Comparison of ENCODE assay signal across 10 cellular contexts in the genomic region with DNA sequence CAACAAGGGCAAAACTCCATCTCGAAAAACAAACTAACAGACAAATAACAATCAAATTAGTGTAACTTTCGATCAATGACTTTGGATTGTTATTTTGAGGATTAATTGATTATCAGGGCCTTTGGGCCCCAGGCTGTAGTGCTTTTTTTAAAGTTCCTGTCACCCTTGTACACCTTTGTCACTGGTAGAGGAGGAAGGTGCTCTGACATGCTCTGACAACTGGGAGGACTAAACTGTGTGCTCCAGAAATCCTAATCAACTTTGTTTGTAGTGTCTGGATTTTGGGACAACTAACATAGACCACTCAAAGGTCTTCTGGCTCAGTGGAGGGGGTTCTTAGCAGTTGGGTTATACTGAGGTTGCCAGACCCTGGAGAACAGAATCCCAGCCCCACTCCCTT. TPM values are rescaled to one million over a fixed set of nuclear protein-coding genes. Genes with fewer than 3 reads are reported as not detected.
DNase-seq lines count a peak whose midpoint lies in the region; ATAC-seq and TF ChIP-seq lines count a peak whose summit lies in the region.
"Had no signal": no experiment of that assay in that cellular context is flagged by ENCODE, and none has a peak within 500 bp of the region (broad histone marks: within the 10 kb centered on the region; RNA-seq: fewer than 3 reads in every experiment).

No MANE protein-coding gene starts in this region.

- peak overlapping the region; percentile 25 to 70 (median 64) for H3K27ac Mint-ChIP-seq in naive B cell

- H3K27me3 ChIP-seq in AG04450 (ENCODE audit: control insufficient read depth, insufficient read depth, low read length) (no peaks in the 10 kb centered on the region), colonic mucosa (no peaks in the 10 kb centered on the region)

- TF ChIP-seq CTCF in AG04450 (IDR thresholded peaks at IDR 0.05; ENCODE audit: low read depth, low read length) (no peak), colonic mucosa (IDR thresholded peaks at IDR 0.05) (no peak)

- peaks cover 18 to 26% (median 21%) of the 10 kb centered on the region in 3 donors for H3K4me1 Mint-ChIP-seq in naive B cell

- intact Hi-C loops in colonic mucosa (cut with DNase I) = no loop called here

- H3K9me3 Mint-ChIP-seq in naive B cell = no peaks in the 10 kb centered on the region

- H3K4me3 Mint-ChIP-seq in naive B cell = peak overlapping the region; percentile 91 to 98 (median 96)

- H3K9ac ChIP-seq in colonic mucosa (ENCODE audit: low read depth in 2 of 2, low read length in 2 of 2) = peak overlapping the region in 1 of 2 donors; percentile 87

- CTCF ChIA-PET in AG04450 (lab: Charles Lee) = no interaction called here

- H3K27me3 Mint-ChIP-seq in naive B cell = no peaks in the 10 kb centered on the region

- POLR2A ChIA-PET in AG04450 (lab: Yijun Ruan, JAX) = no interaction called here

- H3K4me1 ChIP-seq in colonic mucosa = peaks cover 8% of the 10 kb centered on the region
- H3K4me1 ChIP-seq: prostate gland had no signal

- H3K9me3 ChIP-seq in AG04450 (ENCODE audit: control insufficient read depth, insufficient read depth, low read length) (no peaks in the 10 kb centered on the region; the same call in 1 of the 2 replicates), colonic mucosa (no peaks in the 10 kb centered on the region)
- H3K9me3 ChIP-seq: prostate gland had no signal

- H3K4me3 ChIP-seq in AG04450 (ENCODE audit: low read depth, low read length) (peak overlapping the region; percentile 94), colonic mucosa (peak overlapping the region; percentile 92)
- peak overlapping the region; percentile 85 for H3K4me3 ChIP-seq in Jurkat, Clone E6-1 (ENCODE audit: low read length)

- H3K27ac ChIP-seq in AG04450 (ENCODE audit: low read depth, low read length) (no peak overlapping the region), colonic mucosa (peak overlapping the region; percentile 96)

- no peaks in the 10 kb centered on the region for H3K36me3 Mint-ChIP-seq in naive B cell

- H3K36me3 ChIP-seq in colonic mucosa = no peaks in the 10 kb centered on the region
- H3K36me3 ChIP-seq: prostate gland had no signal

- ATAC-seq in naive B cell (ENCODE audit: low read depth in 2 of 2) = no peak
- no peak for ATAC-seq in GM18517 (IDR thresholded peaks at IDR 0.05; ENCODE audit: unreplicated experiment)

- DNase-seq in AG04450 (ENCODE audit: low read depth, low spot score) (no peak), colonic mucosa (no peak), naive B cell (no peak), NCI-H82 (lab: John Stamatoyannopoulos, UW) (no peak), CD1c-positive myeloid dendritic cell (ENCODE audit: extremely low spot score) (no peak), NCI-H1105 (lab: John Stamatoyannopoulos, UW) (no peak)
- no peak for DNase-seq in Jurkat, Clone E6-1 (ENCODE audit: low read depth, low spot score)
- DNase-seq: activated CD4-positive, alpha-beta T cell treated with anti-CD3 and anti-CD28 coated beads for 48 hours had no signal

RNA-seq across cellular contexts. Expression of a gene that starts 1.8 kb away (rescaled TPM):
- polyA plus RNA-seq in AG04450 (2011; rRNA removed) (491 and 630 TPM in 2 replicates), naive B cell (ENCODE audit: low read depth in 6 of 6) (10 to 100 TPM; 43.3 to 76.8 (median 58.8) TPM)
- 91.5 and 110 TPM in 2 replicates for polyA minus RNA-seq in AG04450 (2011; rRNA and poly(A)+ RNA removed)
- 361 TPM for polyA plus RNA-seq in Jurkat, Clone E6-1 (2012; ENCODE audit: insufficient read depth, insufficient read length)
- total RNA-seq in colonic mucosa = 100 to 1,000 TPM; 498 to 600 TPM

RNA-seq across cellular contexts. Expression of a gene that starts 46.5 kb away (rescaled TPM):
- polyA plus RNA-seq in AG04450 (2011; rRNA removed) = not detected in 2 replicates
- not detected in 2 replicates for polyA minus RNA-seq in AG04450 (2011; rRNA and poly(A)+ RNA removed)
- not detected for polyA plus RNA-seq in Jurkat, Clone E6-1 (2012; ENCODE audit: insufficient read depth, insufficient read length)
- total RNA-seq in colonic mucosa = 10 to 100 TPM; 72.6 to 80.1 TPM
- polyA plus RNA-seq in naive B cell (ENCODE audit: low read depth in 6 of 6) = not detected
